ENCODE assay signal across 18 cellular contexts in the genomic region with DNA sequence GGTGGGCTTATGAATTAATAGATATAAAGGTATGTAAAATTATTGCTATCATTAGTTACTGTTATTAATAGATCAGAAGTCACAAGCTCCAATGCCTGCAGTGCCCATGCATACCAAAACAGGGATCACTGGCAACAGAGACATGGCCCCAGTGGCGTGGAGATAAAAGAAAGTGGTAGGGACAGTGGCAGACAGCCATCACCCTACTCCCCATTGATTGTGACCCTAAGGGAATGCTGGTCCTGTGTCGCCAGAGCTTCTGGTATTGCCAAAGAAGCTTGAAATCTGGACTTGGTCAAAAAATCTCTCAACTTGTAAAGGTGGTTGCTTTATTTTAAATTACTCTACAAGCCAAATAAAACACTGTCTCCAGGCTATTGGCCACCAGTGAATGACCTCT.
"Had no signal": no experiment of that assay in that cellular context is flagged by ENCODE, and none has a peak within 500 bp of the region (broad histone marks: within the 10 kb centered on the region; RNA-seq: fewer than 3 reads in every experiment).

No MANE protein-coding gene starts in this region.

- H3K4me3 ChIP-seq: SJCRH30 had no signal

- DNase-seq: KBM-7, MV-4-11, NCI-H1048, NCI-H1105, NCI-H1417, NCI-H1436 treated with DMSO at 0.1 percent for 48 hours, NCI-H1694, NCI-H187 treated with DMSO at 0.1 percent for 48 hours, NCI-H2029 treated with DMSO at 0.1 percent for 48 hours, NCI-H2227 treated with DMSO at 0.1 percent for 48 hours, NCI-H524 treated with DMSO at 0.1 percent for 48 hours, NCI-H69, NCI-H774, RPMI8226, SHP77 treated with DMSO at 0.1 percent for 48 hours, SJCRH30 had no signal

- H3K36me3 ChIP-seq: SJCRH30 had no signal

- H3K27me3 ChIP-seq: SJCRH30 had no signal

- H3K4me1 ChIP-seq: SJCRH30 had no signal

- FAIRE-seq: RCC 7860 had no signal

- H3K27ac ChIP-seq: SJCRH30 had no signal

- ATAC-seq: SK-N-SH treated with all-trans-retinoic acid at 6 μM for 48 hours had no signal
